29 cellular contexts compared by ENCODE assay signal in the genomic region with DNA sequence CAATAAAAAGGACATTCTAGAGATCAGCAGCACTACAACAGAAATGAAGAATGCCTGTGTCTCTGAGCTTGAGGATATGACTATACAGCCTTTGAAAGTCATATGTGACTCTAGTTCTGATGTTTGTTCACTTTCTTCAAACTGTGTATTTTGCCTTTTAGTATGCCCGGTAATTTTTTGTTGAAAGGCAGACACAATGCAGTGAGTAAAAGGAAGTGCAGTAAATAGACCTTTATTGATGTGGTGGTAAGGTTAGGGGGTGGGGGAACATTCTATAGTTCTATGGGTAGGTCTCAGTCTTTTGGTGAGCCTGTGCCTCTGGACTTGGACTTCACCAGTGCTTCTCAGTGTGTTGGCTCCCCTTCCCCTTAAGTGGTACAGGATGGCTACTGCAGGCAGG.
"Had no signal": no experiment of that assay in that cellular context is flagged by ENCODE, and none has a peak within 500 bp of the region (broad histone marks: within the 10 kb centered on the region; RNA-seq: fewer than 3 reads in every experiment).

No MANE protein-coding gene starts in this region.

- ATAC-seq: effector memory CD8-positive, alpha-beta T cell; heart right ventricle; left cardiac atrium; left lung; mucosa of descending colon; natural killer cell treated with Interleukin-12 subunit alpha and Interleukin-12 subunit beta and Interleukin-15 and Interleukin-18, amount 100 ng/mL, for 72 hours; right lobe of liver had no signal

- H3K4me2 ChIP-seq: neural progenitor cell, smooth muscle cell had no signal

- H3K27me3 ChIP-seq: esophagus squamous epithelium, left lung, neural progenitor cell, right lobe of liver, tibial nerve, upper lobe of left lung, vagina had no signal

- H3K9ac ChIP-seq: neural progenitor cell, parathyroid adenoma had no signal

- H3K36me3 ChIP-seq: esophagus squamous epithelium, heart right ventricle, left lung, neural progenitor cell, right lobe of liver, thoracic aorta, tibial nerve, upper lobe of left lung, vagina had no signal

- H3K4me1 ChIP-seq: esophagus squamous epithelium, heart right ventricle, left lung, neural progenitor cell, parathyroid adenoma, right lobe of liver, tibial nerve, upper lobe of left lung, vagina had no signal

- H3K9me3 ChIP-seq: esophagus squamous epithelium, left lung, right lobe of liver, thoracic aorta, tibial nerve, upper lobe of left lung, vagina had no signal

- DNase-seq: cortex of kidney; effector memory CD8-positive, alpha-beta T cell; erythroblast; esophagus squamous epithelium; foreskin melanocyte; glutamatergic neuron; heart right ventricle; hippocampal formation; left cardiac atrium; left lung; mesenchymal stem cell; mucosa of descending colon; naive B cell; right lobe of liver; stimulated activated CD4-positive, alpha-beta T cell treated with anti-CD3 and anti-CD28 coated beads, Interleukin-12 subunit alpha, Interleukin-12 subunit beta, amount 100 ng/mL, for 4 hours; stimulated activated CD4-positive, alpha-beta T cell treated with anti-CD3 and anti-CD28 coated beads, Interleukin-1b, Interleukin-23, amount 100 ng/mL, for 48 hours; stimulated activated CD4-positive, alpha-beta T cell treated with anti-CD3 and anti-CD28 coated beads, Interleukin-4, amount 100 ng/mL, for 1 hour; stimulated activated CD8-positive, alpha-beta memory T cell treated with anti-CD3 and anti-CD28 coated beads, Interleukin-4, amount 100 ng/mL, for 48 hours; stimulated activated naive CD4-positive, alpha-beta T cell; upper lobe of left lung had no signal

- FAIRE-seq: endometrium, islet of Langerhans had no signal

- H3K27ac ChIP-seq: esophagus squamous epithelium, heart right ventricle, left lung, neural progenitor cell, parathyroid adenoma, right lobe of liver, thoracic aorta, tibial nerve, upper lobe of left lung, vagina had no signal

- H3K4me3 ChIP-seq: esophagus squamous epithelium, heart right ventricle, left lung, mucosa of descending colon, neural progenitor cell, right lobe of liver, smooth muscle cell, thoracic aorta, tibial nerve, upper lobe of left lung, vagina had no signal
